ENCODE assay signal across 7 cellular contexts in the genomic region with DNA sequence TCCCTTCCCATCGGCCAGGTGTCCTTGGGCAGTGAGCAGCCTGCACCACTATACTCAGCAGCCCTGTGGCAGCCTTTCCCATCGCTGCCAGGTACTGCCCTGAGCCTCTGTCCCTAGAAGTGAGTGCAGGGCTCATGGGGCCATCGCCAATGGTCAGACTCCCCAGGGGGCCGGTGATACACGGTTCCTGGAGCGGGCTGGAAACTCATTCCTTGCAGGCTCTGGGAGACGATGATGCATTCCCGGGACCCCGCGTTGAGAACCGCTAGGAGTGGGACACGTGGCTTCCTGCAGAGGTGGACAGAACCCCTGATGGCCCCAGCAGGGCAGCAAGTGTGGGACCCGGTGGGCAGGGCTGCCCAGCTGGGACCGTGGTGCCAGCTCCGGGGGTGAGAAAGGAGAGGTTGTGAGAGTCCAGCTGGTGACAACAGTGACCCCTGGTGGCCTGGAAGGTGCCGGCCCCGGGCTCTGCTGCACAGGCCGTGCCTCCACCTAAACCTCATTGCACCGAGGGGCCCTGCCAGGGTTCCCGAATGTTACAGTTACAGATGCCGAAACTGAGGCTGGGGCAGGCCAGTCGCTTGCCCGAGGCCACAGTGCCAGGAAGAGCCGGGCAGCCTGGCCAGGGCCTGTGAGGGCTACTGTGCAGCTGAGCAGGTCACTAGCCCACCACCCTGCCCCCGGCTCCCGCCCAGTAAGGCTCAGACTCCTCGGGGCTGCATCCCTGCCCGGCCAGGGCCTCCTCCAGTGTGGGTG. TPM values are rescaled to one million over a fixed set of nuclear protein-coding genes. Genes with fewer than 3 reads are reported as not detected.
DNase-seq lines count a peak whose midpoint lies in the region; ATAC-seq and TF ChIP-seq lines count a peak whose summit lies in the region.

No MANE protein-coding gene starts in this region.

- H3K4me3 ChIP-seq in GM12865 (ENCODE audit: low read depth, low read length): no peak overlapping the region

- TF ChIP-seq CTCF in GM12865 (IDR thresholded peaks at IDR 0.05; ENCODE audit: insufficient read depth, low read depth, low read length, missing control alignments) (peak; percentile 84), foreskin keratinocyte (conservative IDR thresholded peaks at IDR 0.05) (peak; percentile 74), osteocyte (IDR thresholded peaks at IDR 0.05) (peak; percentile 86), type B pancreatic cell (conservative IDR thresholded peaks at IDR 0.05) (peak; percentile 94)

- H3K9me3 Mint-ChIP-seq in osteocyte (ENCODE audit: unreplicated experiment) (peaks cover 3% of the 10 kb centered on the region), type B pancreatic cell (no peaks in the 10 kb centered on the region)

- no peaks in the 10 kb centered on the region for H3K27me3 Mint-ChIP-seq in osteocyte (ENCODE audit: unreplicated experiment)
- H3K27me3 Mint-ChIP-seq in type B pancreatic cell: no peaks in the 10 kb centered on the region

- DNase-seq in GM12865 (ENCODE audit: low read depth): peak; percentile 71
- DNase-seq in RPMI7951 (ENCODE audit: low read depth): peak; percentile 41
- DNase-seq in activated effector memory CD4-positive, alpha-beta T cell treated with Interleukin-2 at 50 U/mL for 16 hours: peak; percentile 56
- peak in 1 of 2 donors; percentile 38 for DNase-seq in foreskin keratinocyte
- DNase-seq in osteocyte (ENCODE audit: extremely low spot score, unreplicated experiment): peak; percentile 90
- no peak for DNase-seq in type B pancreatic cell (ENCODE audit: extremely low spot score, unreplicated experiment)

- H3K27ac ChIP-seq in foreskin keratinocyte: no peak overlapping the region

- H3K4me3 Mint-ChIP-seq in osteocyte (ENCODE audit: unreplicated experiment) (no peak overlapping the region), type B pancreatic cell (no peak overlapping the region)

- H3K4me1 ChIP-seq in foreskin keratinocyte: no peaks in the 10 kb centered on the region

- ATAC-seq in HG03280 (IDR thresholded peaks at IDR 0.05; ENCODE audit: unreplicated experiment) (peak; percentile 65), foreskin keratinocyte (peak; percentile 52)

- no peak overlapping the region for H3K27ac Mint-ChIP-seq in osteocyte (ENCODE audit: unreplicated experiment)
- no peak overlapping the region for H3K27ac Mint-ChIP-seq in type B pancreatic cell

- H3K4me1 Mint-ChIP-seq in osteocyte (ENCODE audit: unreplicated experiment): peaks cover 12% of the 10 kb centered on the region
- no peaks in the 10 kb centered on the region for H3K4me1 Mint-ChIP-seq in type B pancreatic cell (ENCODE audit: unreplicated experiment)

- peaks cover 2% of the 10 kb centered on the region for H3K36me3 Mint-ChIP-seq in osteocyte (ENCODE audit: unreplicated experiment)
- H3K36me3 Mint-ChIP-seq in type B pancreatic cell: peaks cover 3% of the 10 kb centered on the region

- H3K27me3 ChIP-seq in foreskin keratinocyte: no peaks in the 10 kb centered on the region

RNA-seq across cellular contexts. Expression of gene FBRSL1, which starts 33.8 kb away (rescaled TPM):
- 1.2 and 2.3 TPM in 2 replicates for total RNA-seq in RPMI7951 (2014; rRNA removed; shearing (Covaris generic))
- 20.0 and 21.6 TPM in 2 replicates for total RNA-seq in foreskin keratinocyte
- polyA plus RNA-seq in foreskin keratinocyte: 23.7 and 30.7 TPM in 2 replicates
- total RNA-seq in osteocyte: 42.1 and 46.2 TPM in 2 replicates
- total RNA-seq in type B pancreatic cell (ENCODE audit: low replicate concordance): 108 TPM in 2 replicates
